Comparison of ENCODE assay signal across 1 cellular context in the genomic region with DNA sequence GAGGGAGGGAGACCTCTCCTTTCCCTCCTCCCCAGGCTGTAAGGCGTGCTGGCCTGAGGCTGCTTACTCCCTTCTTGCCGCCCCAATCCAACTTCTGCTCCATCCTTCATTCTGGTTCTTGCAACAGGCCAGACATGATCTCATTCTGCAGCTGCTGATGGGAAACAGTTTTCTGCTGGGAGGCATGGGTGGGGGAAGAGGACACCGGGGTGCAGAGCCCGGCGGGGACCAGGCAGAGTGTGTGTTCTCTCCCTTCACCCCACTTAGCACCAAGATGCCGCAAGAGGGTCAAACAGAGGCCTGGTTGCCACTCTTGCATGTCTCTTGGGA.
TF ChIP-seq lines count a peak whose summit lies in the region.

No MANE protein-coding gene starts in this region.

TF ChIP-seq in WTC11, 78 proteins besides CTCF, POLR2A, EP300 and RAD21 (continued from another document):
- TF ChIP-seq TEAD1 (CRISPR knock-in tag; IDR thresholded peaks at IDR 0.05) (no peak), NR2C2 (CRISPR knock-in tag; IDR thresholded peaks at IDR 0.05) (no peak), ETV6 (CRISPR knock-in tag; IDR thresholded peaks at IDR 0.05) (no peak), ZNF138 (CRISPR knock-in tag; conservative IDR thresholded peaks at IDR 0.05) (no peak), ZNF263 (CRISPR knock-in tag; IDR thresholded peaks at IDR 0.05; ENCODE audit: low read depth) (no peak), NR1H2 (CRISPR knock-in tag; IDR thresholded peaks at IDR 0.05) (no peak), ZNF396 (CRISPR knock-in tag; IDR thresholded peaks at IDR 0.05; ENCODE audit: borderline replicate concordance) (no peak), KAT7 (CRISPR knock-in tag; IDR thresholded peaks at IDR 0.05; ENCODE audit: borderline replicate concordance) (no peak)
- TF ChIP-seq, protein P1, sequence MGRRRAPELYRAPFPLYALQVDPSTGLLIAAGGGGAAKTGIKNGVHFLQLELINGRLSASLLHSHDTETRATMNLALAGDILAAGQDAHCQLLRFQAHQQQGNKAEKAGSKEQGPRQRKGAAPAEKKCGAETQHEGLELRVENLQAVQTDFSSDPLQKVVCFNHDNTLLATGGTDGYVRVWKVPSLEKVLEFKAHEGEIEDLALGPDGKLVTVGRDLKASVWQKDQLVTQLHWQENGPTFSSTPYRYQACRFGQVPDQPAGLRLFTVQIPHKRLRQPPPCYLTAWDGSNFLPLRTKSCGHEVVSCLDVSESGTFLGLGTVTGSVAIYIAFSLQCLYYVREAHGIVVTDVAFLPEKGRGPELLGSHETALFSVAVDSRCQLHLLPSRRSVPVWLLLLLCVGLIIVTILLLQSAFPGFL (CRISPR knock-in tag; IDR thresholded peaks at IDR 0.05; ENCODE audit: borderline replicate concordance): no peak
- TF ChIP-seq, protein P2, sequence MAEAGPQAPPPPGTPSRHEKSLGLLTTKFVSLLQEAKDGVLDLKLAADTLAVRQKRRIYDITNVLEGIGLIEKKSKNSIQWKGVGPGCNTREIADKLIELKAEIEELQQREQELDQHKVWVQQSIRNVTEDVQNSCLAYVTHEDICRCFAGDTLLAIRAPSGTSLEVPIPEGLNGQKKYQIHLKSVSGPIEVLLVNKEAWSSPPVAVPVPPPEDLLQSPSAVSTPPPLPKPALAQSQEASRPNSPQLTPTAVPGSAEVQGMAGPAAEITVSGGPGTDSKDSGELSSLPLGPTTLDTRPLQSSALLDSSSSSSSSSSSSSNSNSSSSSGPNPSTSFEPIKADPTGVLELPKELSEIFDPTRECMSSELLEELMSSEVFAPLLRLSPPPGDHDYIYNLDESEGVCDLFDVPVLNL (CRISPR knock-in tag; IDR thresholded peaks at IDR 0.05; ENCODE audit: borderline replicate concordance, low read depth): no peak
- TF ChIP-seq, protein P3, sequence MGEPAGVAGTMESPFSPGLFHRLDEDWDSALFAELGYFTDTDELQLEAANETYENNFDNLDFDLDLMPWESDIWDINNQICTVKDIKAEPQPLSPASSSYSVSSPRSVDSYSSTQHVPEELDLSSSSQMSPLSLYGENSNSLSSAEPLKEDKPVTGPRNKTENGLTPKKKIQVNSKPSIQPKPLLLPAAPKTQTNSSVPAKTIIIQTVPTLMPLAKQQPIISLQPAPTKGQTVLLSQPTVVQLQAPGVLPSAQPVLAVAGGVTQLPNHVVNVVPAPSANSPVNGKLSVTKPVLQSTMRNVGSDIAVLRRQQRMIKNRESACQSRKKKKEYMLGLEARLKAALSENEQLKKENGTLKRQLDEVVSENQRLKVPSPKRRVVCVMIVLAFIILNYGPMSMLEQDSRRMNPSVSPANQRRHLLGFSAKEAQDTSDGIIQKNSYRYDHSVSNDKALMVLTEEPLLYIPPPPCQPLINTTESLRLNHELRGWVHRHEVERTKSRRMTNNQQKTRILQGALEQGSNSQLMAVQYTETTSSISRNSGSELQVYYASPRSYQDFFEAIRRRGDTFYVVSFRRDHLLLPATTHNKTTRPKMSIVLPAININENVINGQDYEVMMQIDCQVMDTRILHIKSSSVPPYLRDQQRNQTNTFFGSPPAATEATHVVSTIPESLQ (CRISPR knock-in tag; IDR thresholded peaks at IDR 0.05): no peak
- TF ChIP-seq, protein P4, sequence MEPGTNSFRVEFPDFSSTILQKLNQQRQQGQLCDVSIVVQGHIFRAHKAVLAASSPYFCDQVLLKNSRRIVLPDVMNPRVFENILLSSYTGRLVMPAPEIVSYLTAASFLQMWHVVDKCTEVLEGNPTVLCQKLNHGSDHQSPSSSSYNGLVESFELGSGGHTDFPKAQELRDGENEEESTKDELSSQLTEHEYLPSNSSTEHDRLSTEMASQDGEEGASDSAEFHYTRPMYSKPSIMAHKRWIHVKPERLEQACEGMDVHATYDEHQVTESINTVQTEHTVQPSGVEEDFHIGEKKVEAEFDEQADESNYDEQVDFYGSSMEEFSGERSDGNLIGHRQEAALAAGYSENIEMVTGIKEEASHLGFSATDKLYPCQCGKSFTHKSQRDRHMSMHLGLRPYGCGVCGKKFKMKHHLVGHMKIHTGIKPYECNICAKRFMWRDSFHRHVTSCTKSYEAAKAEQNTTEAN (CRISPR knock-in tag; IDR thresholded peaks at IDR 0.05): no peak
- TF ChIP-seq, protein P5, sequence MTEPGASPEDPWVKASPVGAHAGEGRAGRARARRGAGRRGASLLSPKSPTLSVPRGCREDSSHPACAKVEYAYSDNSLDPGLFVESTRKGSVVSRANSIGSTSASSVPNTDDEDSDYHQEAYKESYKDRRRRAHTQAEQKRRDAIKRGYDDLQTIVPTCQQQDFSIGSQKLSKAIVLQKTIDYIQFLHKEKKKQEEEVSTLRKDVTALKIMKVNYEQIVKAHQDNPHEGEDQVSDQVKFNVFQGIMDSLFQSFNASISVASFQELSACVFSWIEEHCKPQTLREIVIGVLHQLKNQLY (CRISPR knock-in tag; IDR thresholded peaks at IDR 0.05): no peak
